ENCODE assay signal across 8 cellular contexts in genomic region chr20:31675828-31676533, GRCh38. TPM values are rescaled to one million over a fixed set of nuclear protein-coding genes. Genes with fewer than 3 reads are reported as not detected.
DNase-seq lines count a peak whose midpoint lies in the region; ATAC-seq and TF ChIP-seq lines count a peak whose summit lies in the region.

No MANE protein-coding gene starts in this region.

- H3K4me3 Mint-ChIP-seq in osteocyte (ENCODE audit: unreplicated experiment), result no peak overlapping the region

- POLR2A ChIA-PET in GM10248 (lab: Yijun Ruan, JAX) (interaction anchor here (0.7 kb wide), 1 partner anchor 47 kb away, joined by 3 read pairs; the partner anchor contains the start of gene BCL2L1), HEK293T (lab: Yijun Ruan, JAX) (interaction anchor here (0.9 to 1.1 kb wide), 2 partner anchors 22 to 46 kb away, joined by 3 read pairs; no protein-coding TSS in a partner anchor)

- DNase-seq in GM10248 (ENCODE audit: extremely low spot score), result peak; percentile 54
- DNase-seq in activated CD4-positive, alpha-beta T cell treated with anti-CD3 and anti-CD28 coated beads for 4 hours, result peak; percentile 68 to 77
- DNase-seq in effector CD4-positive, alpha-beta T cell, result peak; percentile 15
- no peak for DNase-seq in osteocyte (ENCODE audit: extremely low spot score, unreplicated experiment)
- no peak for DNase-seq in transverse colon
- no peak for DNase-seq in middle frontal gyrus (ENCODE audit: extremely low spot score, low spot score)
- DNase-seq in HEK293T (ENCODE audit: extremely low spot score), result no peak

- TF ChIP-seq EP300 in transverse colon (IDR thresholded peaks at IDR 0.05; ENCODE audit: low read depth), result no peak

- WGBS in transverse colon (ENCODE audit: low coverage in 1 of 2), 2 donors, result 67 to 70% methylated on average over 6 to 10 of the region's 10 CpGs

- H3K9me3 Mint-ChIP-seq in osteocyte (ENCODE audit: unreplicated experiment), result no peaks in the 10 kb centered on the region

- H3K27ac ChIP-seq in transverse colon, result peak overlapping the region; percentile 57 to 81 (median 70)

- H3K4me1 Mint-ChIP-seq in osteocyte (ENCODE audit: unreplicated experiment), result peaks cover 55% of the 10 kb centered on the region

- H3K27me3 Mint-ChIP-seq in osteocyte (ENCODE audit: unreplicated experiment), result no peaks in the 10 kb centered on the region

- peaks cover 14% of the 10 kb centered on the region for H3K36me3 Mint-ChIP-seq in osteocyte (ENCODE audit: unreplicated experiment)

- no peaks in the 10 kb centered on the region for H3K27me3 ChIP-seq in transverse colon

- ATAC-seq in HG03571 (IDR thresholded peaks at IDR 0.05; ENCODE audit: unreplicated experiment), result peak; percentile 56

- peaks cover 10 to 58% (median 23%) of the 10 kb centered on the region in 4 donors for H3K4me1 ChIP-seq in transverse colon

- H3K4me3 ChIP-seq in transverse colon, result peak overlapping the region in 1 of 4 donors; percentile 3

- intact Hi-C loops in transverse colon (cut with DNase I; ENCODE audit: low total_unique reads), result no loop called here

- CTCF ChIA-PET in GM10248 (lab: Yijun Ruan, JAX) (interaction anchor here (1.2 to 7.4 kb wide), 9 partner anchors 8 to 63 kb away, joined by 3 to 65 read pairs (median 12); partner anchors contain the start of gene BCL2L1), HEK293T (lab: Yijun Ruan, JAX) (no interaction called here)

- TF ChIP-seq CTCF in GM10248 (IDR thresholded peaks at IDR 0.05; ENCODE audit: control extremely low read depth, extremely low read depth, low read depth, missing control alignments), result no peak
- no peak for TF ChIP-seq CTCF in osteocyte (IDR thresholded peaks at IDR 0.05)
- no peak for TF ChIP-seq CTCF in transverse colon (IDR thresholded peaks at IDR 0.05)

- peak overlapping the region; percentile 70 for H3K27ac Mint-ChIP-seq in osteocyte (ENCODE audit: unreplicated experiment)

- H3K36me3 ChIP-seq in transverse colon, result no peaks in the 10 kb centered on the region

- no peaks in the 10 kb centered on the region for H3K9me3 ChIP-seq in transverse colon

- in situ Hi-C loops in transverse colon (cut with MboI; ENCODE audit: low pct_ligation_motif_present in 1 of 4, low pct_unique_long_range_greater_than_20kb in 1 of 4, low sequenced_read_pairs in 3 of 4), result no loop called here

- no peak for TF ChIP-seq POLR2A in transverse colon (IDR thresholded peaks at IDR 0.05)

TF ChIP-seq in HEK293T, 16 proteins besides CTCF, POLR2A, EP300 and RAD21:
- TF ChIP-seq ELF4 (IDR thresholded peaks at IDR 0.05), result no peak
- TF ChIP-seq BHLHE40 (IDR thresholded peaks at IDR 0.05; ENCODE audit: borderline replicate concordance), result no peak
- TF ChIP-seq FOXK2 (IDR thresholded peaks at IDR 0.05), result no peak
- TF ChIP-seq ARNT (IDR thresholded peaks at IDR 0.05), result no peak
- TF ChIP-seq ZNF384 (IDR thresholded peaks at IDR 0.05), result no peak
- TF ChIP-seq SUZ12 (IDR thresholded peaks at IDR 0.05), result no peak
- TF ChIP-seq SP1 (IDR thresholded peaks at IDR 0.05), result no peak
- no peak for TF ChIP-seq HDGF (IDR thresholded peaks at IDR 0.05; ENCODE audit: borderline replicate concordance)
- no peak for TF ChIP-seq CTBP1 (IDR thresholded peaks at IDR 0.05; ENCODE audit: borderline replicate concordance)
- no peak for TF ChIP-seq FOXM1 (IDR thresholded peaks at IDR 0.05; ENCODE audit: borderline replicate concordance)
- TF ChIP-seq NFRKB (IDR thresholded peaks at IDR 0.05), result no peak
- TF ChIP-seq FOXA1 (IDR thresholded peaks at IDR 0.05), result no peak

RNA-seq across cellular contexts. Expression of gene COX4I2, which starts 38.3 kb away (rescaled TPM):
- total RNA-seq in osteocyte (not detected in 2 replicates), transverse colon (not detected)

RNA-seq across cellular contexts. Expression of gene BCL2L1, which starts 46.7 kb away (rescaled TPM):
- total RNA-seq in osteocyte, result 67.0 and 69.4 TPM in 2 replicates
- 100 to 1,000 TPM in 3 of 4 donors, 10 to 100 TPM in 1; 98.6 to 151 (median 107) TPM for total RNA-seq in transverse colon

Comparison
In these comparisons a context has a peak if more than half of its experiments do, and no peak if none do; other contexts are left out.
1. DNase-seq: peak in GM10248 (single experiment), activated CD4-positive, alpha-beta T cell treated with anti-CD3 and anti-CD28 coated beads for 4 hours (2 of 2) and effector CD4-positive, alpha-beta T cell (single experiment); none in osteocyte (single experiment), transverse colon (single experiment), middle frontal gyrus (single experiment) and HEK293T (single experiment).